19 cellular contexts compared by ENCODE assay signal in genomic region chr21:46379105-46379504, GRCh38. TPM values are rescaled to one million over a fixed set of nuclear protein-coding genes. Genes with fewer than 3 reads are reported as not detected.
DNase-seq lines count a peak whose midpoint lies in the region; ATAC-seq, FAIRE-seq and TF ChIP-seq lines count a peak whose summit lies in the region.
"Had no signal": no experiment of that assay in that cellular context is flagged by ENCODE, and none has a peak within 500 bp of the region (broad histone marks: within the 10 kb centered on the region; RNA-seq: fewer than 3 reads in every experiment).

No MANE protein-coding gene starts in this region.

- H3K4me3 Mint-ChIP-seq in WTC11 (no peak overlapping the region), immature natural killer cell (no peak overlapping the region)
- H3K4me3 Mint-ChIP-seq: CD4-positive, alpha-beta memory T cell; IgD-negative memory B cell had no signal

- peak; percentile 25 for DNase-seq in Right ventricle myocardium inferior (ENCODE audit: missing footprints)
- no peak for DNase-seq in left cardiac atrium
- DNase-seq in WTC11 (ENCODE audit: low spot score), result no peak
- no peak for DNase-seq in keratinocyte (ENCODE audit: low read depth, low spot score)
- no peak for DNase-seq in NCI-H2171 treated with DMSO at 0.1 percent for 48 hours (lab: John Stamatoyannopoulos, UW)
- DNase-seq in immature natural killer cell, result no peak
- no peak for DNase-seq in activated gamma-delta T cell (lab: John Stamatoyannopoulos, UW)
- DNase-seq: 8988T; AML-193; CD4-positive, alpha-beta memory T cell; COR-L47; DMS79; GM23248; H7 had no signal

- ATAC-seq in Right ventricle myocardium inferior (no peak), left cardiac atrium (no peak), WTC11 (no peak)
- ATAC-seq: GM12878 had no signal

- CTCF ChIA-PET in WTC11 (lab: Charles Lee), result interaction anchor here (1.3 kb wide), 1 partner anchor 150 kb away, joined by 4 read pairs; no protein-coding TSS in a partner anchor

- H4K20me1 ChIP-seq in keratinocyte (ENCODE audit: control insufficient read depth, extremely low read depth, insufficient read depth, low read length), result no peaks in the 10 kb centered on the region

- H3K27me3 ChIP-seq in keratinocyte (ENCODE audit: control insufficient read depth, extremely low read depth, insufficient read depth, low read length) (no peaks in the 10 kb centered on the region), skeletal muscle tissue (ENCODE audit: control insufficient read depth in 3 of 3, insufficient read depth in 3 of 3, low read length in 3 of 3) (no peaks in the 10 kb centered on the region)
- H3K27me3 ChIP-seq: BLaER1 treated with 17β-estradiol and CSF1 and Interleukin-3, amounts not matched to agents 10 nM and 100 nM had no signal

- no peaks in the 10 kb centered on the region for H3K9me1 ChIP-seq in keratinocyte (ENCODE audit: control insufficient read depth, extremely low read depth, insufficient read depth, low read length)

- H3K36me3 Mint-ChIP-seq in WTC11 (peaks cover 28% of the 10 kb centered on the region), immature natural killer cell (peaks cover 14 to 33% (median 16%) of the 10 kb centered on the region in 3 donors)

- intact Hi-C loops in Right ventricle myocardium inferior (cut with DNase I), result no loop called here
- intact Hi-C loops in left cardiac atrium (cut with DNase I), result no loop called here

- H3K9ac ChIP-seq in keratinocyte (ENCODE audit: control insufficient read depth, extremely low read depth, insufficient read depth, low read length), result peak overlapping the region; percentile 73
- H3K9ac ChIP-seq in skeletal muscle tissue (ENCODE audit: low read depth in 1 of 3, low read length in 3 of 3), result peak overlapping the region in 1 of 3 donors; percentile 62
- H3K9ac ChIP-seq: BLaER1 treated with 17β-estradiol and CSF1 and Interleukin-3, amounts not matched to agents 10 nM and 100 nM; GM23248 had no signal

- FAIRE-seq in keratinocyte (lab: Jason Lieb, UNC), result peak; percentile 20
- FAIRE-seq: GM12878, GM18507 had no signal

- H3K4me3 ChIP-seq in keratinocyte (ENCODE audit: control insufficient read depth in 2 of 3, extremely low read depth in 1 of 3, insufficient read depth in 2 of 3, low read depth in 1 of 3, low read length in 3 of 3), result peak overlapping the region in 2 of 3 experiments; percentile 32 to 54
- H3K4me3 ChIP-seq in skeletal muscle tissue (ENCODE audit: low read length in 3 of 3), result no peak overlapping the region
- H3K4me3 ChIP-seq: BLaER1 treated with 17β-estradiol and CSF1 and Interleukin-3, amounts not matched to agents 10 nM and 100 nM; GM12878; GM23248 had no signal

- H3K4me1 Mint-ChIP-seq in WTC11, result peaks cover 28% of the 10 kb centered on the region
- H3K4me1 Mint-ChIP-seq in immature natural killer cell, result peaks cover 2 to 14% of the 10 kb centered on the region in 2 donors

- H3K9me3 Mint-ChIP-seq in WTC11 (peaks cover 21% of the 10 kb centered on the region), immature natural killer cell (peaks cover 0 to 5% (median 0%) of the 10 kb centered on the region in 6 donors)

- peak overlapping the region; percentile 64 for H2AFZ ChIP-seq in keratinocyte (ENCODE audit: control insufficient read depth, low read length)
- H2AFZ ChIP-seq: GM23248 had no signal

- peak overlapping the region; percentile 83 for H3K4me2 ChIP-seq in keratinocyte (ENCODE audit: control insufficient read depth, extremely low read depth, insufficient read depth, low read depth, low read length)
- H3K4me2 ChIP-seq: BLaER1 treated with 17β-estradiol and CSF1 and Interleukin-3, amounts not matched to agents 10 nM and 100 nM had no signal

- H3K4me1 ChIP-seq in keratinocyte (ENCODE audit: control insufficient read depth, extremely low read depth, insufficient read depth, low read length) (peaks cover 21% of the 10 kb centered on the region), skeletal muscle tissue (ENCODE audit: control insufficient read depth in 3 of 3, insufficient read depth in 3 of 3, low read length in 3 of 3) (peaks cover 31 to 60% (median 51%) of the 10 kb centered on the region in 3 donors)
- H3K4me1 ChIP-seq: BLaER1 treated with 17β-estradiol and CSF1 and Interleukin-3, amounts not matched to agents 10 nM and 100 nM had no signal

- H3K27ac ChIP-seq in keratinocyte (ENCODE audit: control insufficient read depth, insufficient read depth, low read length) (peak overlapping the region; percentile 71), skeletal muscle tissue (ENCODE audit: low read depth, low read length) (peak overlapping the region; percentile 96)
- H3K27ac ChIP-seq: BLaER1 treated with 17β-estradiol and CSF1 and Interleukin-3, amounts not matched to agents 10 nM and 100 nM; GM23248 had no signal

- H3K27ac Mint-ChIP-seq in WTC11 (peak overlapping the region; percentile 96), immature natural killer cell (no peak overlapping the region)
- H3K27ac Mint-ChIP-seq: IgD-negative memory B cell had no signal

- TF ChIP-seq CTCF in WTC11 (IDR thresholded peaks at IDR 0.05), result no peak
- TF ChIP-seq CTCF in keratinocyte (optimal IDR thresholded peaks at IDR 0.05 in 1 of 3, IDR thresholded peaks at IDR 0.05 in 1 of 3, conservative IDR thresholded peaks at IDR 0.05 in 1 of 3; ENCODE audit: extremely low read depth in 1 of 3, insufficient read depth in 2 of 3, low read length in 3 of 3), result no peak

- H3K27me3 Mint-ChIP-seq in WTC11 (ENCODE audit: low read depth), result no peaks in the 10 kb centered on the region
- peaks cover 0 to 4% (median under 1%) of the 10 kb centered on the region in 3 donors for H3K27me3 Mint-ChIP-seq in immature natural killer cell (ENCODE audit: low read depth in 3 of 3)
- H3K27me3 Mint-ChIP-seq: CD4-positive, alpha-beta memory T cell; IgD-negative memory B cell had no signal

- peaks cover 55% of the 10 kb centered on the region for H3K79me2 ChIP-seq in keratinocyte (ENCODE audit: control insufficient read depth, insufficient read depth, low read length)

- POLR2A ChIA-PET in WTC11 (lab: Charles Lee), result no interaction called here

- dilution Hi-C loops in keratinocyte (cut with MboI; ENCODE audit: extremely low pct_ligation_motif_present, low sequenced_read_pairs), result no loop called here

- H3K36me3 ChIP-seq in keratinocyte (ENCODE audit: control insufficient read depth in 2 of 2, extremely low read depth in 1 of 2, insufficient read depth in 2 of 2, low read length in 2 of 2), result peaks cover 3 to 15% of the 10 kb centered on the region in 2 experiments
- H3K36me3 ChIP-seq in skeletal muscle tissue (ENCODE audit: control insufficient read depth in 3 of 3, insufficient read depth in 3 of 3, low read length in 3 of 3), result peaks cover 6 to 33% (median 20%) of the 10 kb centered on the region in 3 donors

- H3K9me3 ChIP-seq in keratinocyte (ENCODE audit: control insufficient read depth, low read depth, low read length) (no peaks in the 10 kb centered on the region), skeletal muscle tissue (ENCODE audit: control insufficient read depth in 3 of 3, low read length in 3 of 3) (no peaks in the 10 kb centered on the region)

TF ChIP-seq in WTC11, 78 proteins besides CTCF, POLR2A, EP300 and RAD21 (continues in another document):
- TF ChIP-seq GTF2I (CRISPR knock-in tag; conservative IDR thresholded peaks at IDR 0.05) (no peak), NFE2L1 (CRISPR knock-in tag; IDR thresholded peaks at IDR 0.05) (no peak), ATF1 (CRISPR knock-in tag; IDR thresholded peaks at IDR 0.05) (no peak)
- TF ChIP-seq, protein P1, sequence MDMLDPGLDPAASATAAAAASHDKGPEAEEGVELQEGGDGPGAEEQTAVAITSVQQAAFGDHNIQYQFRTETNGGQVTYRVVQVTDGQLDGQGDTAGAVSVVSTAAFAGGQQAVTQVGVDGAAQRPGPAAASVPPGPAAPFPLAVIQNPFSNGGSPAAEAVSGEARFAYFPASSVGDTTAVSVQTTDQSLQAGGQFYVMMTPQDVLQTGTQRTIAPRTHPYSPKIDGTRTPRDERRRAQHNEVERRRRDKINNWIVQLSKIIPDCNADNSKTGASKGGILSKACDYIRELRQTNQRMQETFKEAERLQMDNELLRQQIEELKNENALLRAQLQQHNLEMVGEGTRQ (CRISPR knock-in tag; IDR thresholded peaks at IDR 0.05), result no peak
- TF ChIP-seq, protein P2, sequence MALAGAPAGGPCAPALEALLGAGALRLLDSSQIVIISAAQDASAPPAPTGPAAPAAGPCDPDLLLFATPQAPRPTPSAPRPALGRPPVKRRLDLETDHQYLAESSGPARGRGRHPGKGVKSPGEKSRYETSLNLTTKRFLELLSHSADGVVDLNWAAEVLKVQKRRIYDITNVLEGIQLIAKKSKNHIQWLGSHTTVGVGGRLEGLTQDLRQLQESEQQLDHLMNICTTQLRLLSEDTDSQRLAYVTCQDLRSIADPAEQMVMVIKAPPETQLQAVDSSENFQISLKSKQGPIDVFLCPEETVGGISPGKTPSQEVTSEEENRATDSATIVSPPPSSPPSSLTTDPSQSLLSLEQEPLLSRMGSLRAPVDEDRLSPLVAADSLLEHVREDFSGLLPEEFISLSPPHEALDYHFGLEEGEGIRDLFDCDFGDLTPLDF (CRISPR knock-in tag; IDR thresholded peaks at IDR 0.05), result no peak

RNA-seq across cellular contexts. Expression of gene PCNT, which starts 55.1 kb away (rescaled TPM):
- total RNA-seq in Right ventricle myocardium inferior (27.3 TPM), left cardiac atrium (10 to 100 TPM; 31.8 to 50.2 TPM), WTC11 (2021) (40.6 to 46.4 TPM (median 41.0 TPM) in 3 replicates), skeletal muscle tissue (42.8 TPM)
- polyA plus RNA-seq in keratinocyte (7.6 to 9.8 TPM (median 8.9 TPM) in 3 replicates), immature natural killer cell (10 to 100 TPM in 1 of 3 donors, 1 to 10 TPM in 2; 2.9 to 47.0 (median 6.5) TPM)
- polyA plus RNA-seq in keratinocyte (2011; ENCODE audit: low read depth), result 23.1 TPM
- polyA plus RNA-seq in keratinocyte (2011; cell fraction: cytosol; rRNA removed), result 3.9 and 4.2 TPM in 2 replicates
- polyA plus RNA-seq in keratinocyte (2011; cell fraction: nucleus; rRNA removed), result 33.4 and 35.2 TPM in 2 replicates
- polyA plus RNA-seq in keratinocyte (2012; ENCODE audit: low replicate concordance), result 6.6 and 8.9 TPM in 2 replicates
- polyA minus RNA-seq in keratinocyte, result 26.3 to 41.6 TPM (median 28.7 TPM) in 3 replicates
- polyA minus RNA-seq in keratinocyte (2011; cell fraction: cytosol; rRNA and poly(A)+ RNA removed), result 3.5 TPM
- 19.8 and 22.7 TPM in 2 replicates for polyA minus RNA-seq in keratinocyte (2011; cell fraction: nucleus; rRNA and poly(A)+ RNA removed)

RNA-seq across cellular contexts. Expression of gene C21orf58, which starts 55.4 kb away (rescaled TPM):
- total RNA-seq in Right ventricle myocardium inferior, result 1.2 TPM
- 1 to 10 TPM; 1.0 to 2.5 TPM for total RNA-seq in left cardiac atrium
- 31.5 to 35.1 TPM (median 32.7 TPM) in 3 replicates for total RNA-seq in WTC11 (2021)
- polyA plus RNA-seq in keratinocyte, result 0.50 to 1.4 TPM (median 1.2 TPM) in 3 replicates
- 0.16 TPM for polyA plus RNA-seq in keratinocyte (2011; ENCODE audit: low read depth)
- polyA plus RNA-seq in keratinocyte (2011; cell fraction: cytosol; rRNA removed), result 0.35 and 0.65 TPM in 2 replicates
- polyA plus RNA-seq in keratinocyte (2011; cell fraction: nucleus; rRNA removed), result 2.5 and 3.4 TPM in 2 replicates
- polyA plus RNA-seq in keratinocyte (2012; ENCODE audit: low replicate concordance), result 0.55 and 1.5 TPM in 2 replicates
- polyA minus RNA-seq in keratinocyte, result 1.1 to 2.2 TPM (median 1.8 TPM) in 3 replicates
- 1.3 TPM for polyA minus RNA-seq in keratinocyte (2011; cell fraction: cytosol; rRNA and poly(A)+ RNA removed)
- 1.2 and 1.3 TPM in 2 replicates for polyA minus RNA-seq in keratinocyte (2011; cell fraction: nucleus; rRNA and poly(A)+ RNA removed)
- 3.1 TPM for total RNA-seq in skeletal muscle tissue
- polyA plus RNA-seq in immature natural killer cell, result 1 to 10 TPM in 1 of 3 donors, under 1 TPM in 2; 0.53 to 1.2 (median 0.91) TPM

Comparison
In these comparisons a context has a peak if more than half of its experiments do, and no peak if none do; other contexts are left out.
1. H3K4me3 ChIP-seq: peak in keratinocyte (2 of 3); none in skeletal muscle tissue (0 of 3).